ENCODE assay signal across 8 cellular contexts in genomic region chr10:60816624-60817023, GRCh38. TPM values are rescaled to one million over a fixed set of nuclear protein-coding genes. Genes with fewer than 3 reads are reported as not detected.
DNase-seq lines count a peak whose midpoint lies in the region; ATAC-seq, FAIRE-seq and TF ChIP-seq lines count a peak whose summit lies in the region.

No MANE protein-coding gene starts in this region.

- H3K4me1 ChIP-seq in SK-N-SH (ENCODE audit: control insufficient read depth in 1 of 2, insufficient read depth in 2 of 2, low read depth in 1 of 2, low read length in 1 of 2) (peaks cover 2 to 32% of the 10 kb centered on the region in 2 experiments), HepG2 (ENCODE audit: insufficient read depth, low read length) (no peaks in the 10 kb centered on the region), thyroid gland (peaks cover 0 to 5% of the 10 kb centered on the region in 2 donors)

- TF ChIP-seq RAD21 in SK-N-SH (IDR thresholded peaks at IDR 0.05; ENCODE audit: low read length) (peak; percentile 96), HepG2 (CRISPR knock-in tag; IDR thresholded peaks at IDR 0.05) (peak; percentile 52)

- peak overlapping the region; percentile 57 for H3K4me3 Mint-ChIP-seq in dendritic cell treated with granulocyte-macrophage colony-stimulating factor and Interleukin-4, amounts not matched to agents 40 ng/mL and 50 ng/mL, for 4 days

- no peak overlapping the region for H3K9ac ChIP-seq in SK-N-SH
- H3K9ac ChIP-seq in HepG2 (ENCODE audit: insufficient read depth, low read depth, low read length): no peak overlapping the region

- no peaks in the 10 kb centered on the region for H3K9me3 Mint-ChIP-seq in dendritic cell treated with granulocyte-macrophage colony-stimulating factor and Interleukin-4, amounts not matched to agents 40 ng/mL and 50 ng/mL, for 4 days

- no peaks in the 10 kb centered on the region for H3K36me3 Mint-ChIP-seq in dendritic cell treated with granulocyte-macrophage colony-stimulating factor and Interleukin-4, amounts not matched to agents 40 ng/mL and 50 ng/mL, for 4 days (ENCODE audit: low read depth)

- TF ChIP-seq POLR2A in HepG2 (IDR thresholded peaks at IDR 0.05; ENCODE audit: insufficient read depth in 1 of 2, low read depth in 2 of 2, low read length in 2 of 2) (no peak), thyroid gland (IDR thresholded peaks at IDR 0.05) (no peak)

- peaks cover 6% of the 10 kb centered on the region for H3F3A ChIP-seq in SK-N-SH (replicated peaks; ENCODE audit: insufficient read depth)

- CTCF ChIA-PET in AG04449 (lab: Yijun Ruan, JAX): interaction anchor here (0.6 to 4.9 kb wide), 8 partner anchors 132 to 916 kb away, joined by 3 to 41 read pairs (median 3); no protein-coding TSS in a partner anchor
- CTCF ChIA-PET in SK-N-SH (lab: Yijun Ruan, JAX): interaction anchor here (0.6 to 3.7 kb wide), 18 partner anchors 8 to 1422 kb away, joined by 3 to 25 read pairs (median 4); no protein-coding TSS in a partner anchor
- CTCF ChIA-PET in HepG2 (lab: Yijun Ruan, JAX; ENCODE audit: low intra/inter-chr PET ratio, low total read pairs): interaction anchor here (1.2 to 2.8 kb wide), 3 partner anchors 148 to 469 kb away, joined by 6 to 26 read pairs (median 9); no protein-coding TSS in a partner anchor

- peak; percentile 66 for DNase-seq in AG04449 (ENCODE audit: low read depth, low spot score)
- DNase-seq in GM06990 (ENCODE audit: extremely low read depth, insufficient read length): peak; percentile 12
- peak; percentile 73 for DNase-seq in HCEC 1CT
- peak; percentile 82 for DNase-seq in M059J (ENCODE audit: low read depth)
- peak; percentile 68 for DNase-seq in SK-N-SH
- DNase-seq in HepG2 (ENCODE audit: low spot score): peak; percentile 71
- peak; percentile 42 to 43 for DNase-seq in thyroid gland

- in situ Hi-C loops in HepG2 (cut with HindIII; ENCODE audit: extremely low pct_ligation_motif_present, low pct_unique_long_range_greater_than_20kb): loop anchor here (10.0 to 25.0 kb wide), 2 partner anchors 796 to 918 kb away; no protein-coding TSS in a partner anchor

- TF ChIP-seq CTCF in AG04449 (IDR thresholded peaks at IDR 0.05; ENCODE audit: insufficient read depth, low read length, missing control alignments) (peak; percentile 69), GM06990 (IDR thresholded peaks at IDR 0.05; ENCODE audit: insufficient read depth, low read length, poor library complexity, severe bottlenecking) (peak; percentile 78), SK-N-SH (IDR thresholded peaks at IDR 0.05) (peak; percentile 89), HepG2 (CRISPR knock-in tag; IDR thresholded peaks at IDR 0.05) (peak; percentile 86), thyroid gland (IDR thresholded peaks at IDR 0.05) (peak; percentile 48 to 90 (median 78))

- H3K27me3 Mint-ChIP-seq in dendritic cell treated with granulocyte-macrophage colony-stimulating factor and Interleukin-4, amounts not matched to agents 40 ng/mL and 50 ng/mL, for 4 days: peaks cover 2% of the 10 kb centered on the region

- no peaks in the 10 kb centered on the region for H3K9me2 ChIP-seq in SK-N-SH

- peaks cover 22% of the 10 kb centered on the region for H3K4me1 Mint-ChIP-seq in dendritic cell treated with granulocyte-macrophage colony-stimulating factor and Interleukin-4, amounts not matched to agents 40 ng/mL and 50 ng/mL, for 4 days (ENCODE audit: low read depth)

- WGBS in SK-N-SH (ENCODE audit: low lambda C conversion rate): 23% methylated on average over 3 of the region's 3 CpGs
- WGBS in HepG2 (ENCODE audit: low lambda C conversion rate): 33% methylated on average over 3 of the region's 3 CpGs
- WGBS in thyroid gland, 2 donors: 18 to 21% methylated on average over 3 of the region's 3 CpGs

- H3K27ac ChIP-seq in SK-N-SH (ENCODE audit: low read depth in 2 of 2, low read length in 1 of 2) (peak overlapping the region in 1 of 2 experiments; percentile 88; a peak in 3 of 4 replicates), HepG2 (ENCODE audit: extremely low read length, insufficient read depth, low read length) (no peak overlapping the region), thyroid gland (no peak overlapping the region)

- no TSS peak for BruUV-seq in HepG2 (replicated peaks; lab: Mats Ljungman, UMichigan)

- peak; percentile 89 for ATAC-seq in HepG2

- H3K9me3 ChIP-seq in SK-N-SH (no peaks in the 10 kb centered on the region), HepG2 (ENCODE audit: low read length) (no peaks in the 10 kb centered on the region), thyroid gland (no peaks in the 10 kb centered on the region)

- H3K79me2 ChIP-seq in SK-N-SH (ENCODE audit: insufficient read depth) (no peaks in the 10 kb centered on the region), HepG2 (ENCODE audit: insufficient read depth, low read length) (no peaks in the 10 kb centered on the region)

- peak overlapping the region; percentile 82 for H3K27ac Mint-ChIP-seq in dendritic cell treated with granulocyte-macrophage colony-stimulating factor and Interleukin-4, amounts not matched to agents 40 ng/mL and 50 ng/mL, for 4 days

- intact Hi-C loops in dendritic cell treated with granulocyte-macrophage colony-stimulating factor and Interleukin-4, amounts not matched to agents 40 ng/mL and 50 ng/mL, for 4 days (cut with micrococcal nuclease): loop anchor here (1.0 to 5.0 kb wide), 5 partner anchors 148 to 916 kb away; no protein-coding TSS in a partner anchor
- intact Hi-C loops in HepG2 (cut with micrococcal nuclease; ENCODE audit: unreplicated experiment): loop anchor here (1.0 to 10.0 kb wide), 5 partner anchors 148 to 1018 kb away; no protein-coding TSS in a partner anchor
- intact Hi-C loops in thyroid gland (cut with DNase I): loop anchor here (5.0 kb wide), 2 partner anchors 151 to 466 kb away; no protein-coding TSS in a partner anchor

- H2AFZ ChIP-seq in SK-N-SH (ENCODE audit: low read depth) (no peak overlapping the region), HepG2 (ENCODE audit: low read length) (no peak overlapping the region)

- H4K20me1 ChIP-seq in SK-N-SH (ENCODE audit: insufficient read depth): no peaks in the 10 kb centered on the region
- H4K20me1 ChIP-seq in HepG2 (ENCODE audit: insufficient read depth, low read length): no peaks in the 10 kb centered on the region

- H3K27me3 ChIP-seq in GM06990 (replicated peaks; ENCODE audit: control insufficient read depth, insufficient read depth, low read length) (no peaks in the 10 kb centered on the region), SK-N-SH (ENCODE audit: insufficient read depth) (no peaks in the 10 kb centered on the region), HepG2 (ENCODE audit: control insufficient read depth in 1 of 2, insufficient read depth in 2 of 2, low read length in 2 of 2) (no peaks in the 10 kb centered on the region), thyroid gland (no peaks in the 10 kb centered on the region)

- POLR2A ChIA-PET in AG04449 (lab: Yijun Ruan, JAX): no interaction called here
- POLR2A ChIA-PET in SK-N-SH (lab: Yijun Ruan, JAX): interaction anchor here (0.7 kb wide), 1 partner anchor 135 kb away, joined by 4 read pairs; no protein-coding TSS in a partner anchor
- POLR2A ChIA-PET in HepG2 (lab: Yijun Ruan, JAX): no interaction called here

- TF ChIP-seq EP300 in SK-N-SH (IDR thresholded peaks at IDR 0.05; ENCODE audit: borderline replicate concordance in 1 of 2, low read depth in 1 of 2, low read length in 1 of 2) (peak in 1 of 2 experiments; percentile 35; a peak in 1 of 4 replicates), HepG2 (IDR thresholded peaks at IDR 0.05; ENCODE audit: low read depth in 2 of 2, low read length in 2 of 2) (no peak), HepG2 (CRISPR knock-in tag; IDR thresholded peaks at IDR 0.05; ENCODE audit: borderline replicate concordance) (no peak)

- H3K4me2 ChIP-seq in SK-N-SH: 0 out of 2 replicates have a peak overlapping the region, but pooled peaks have one; percentile 37
- H3K4me2 ChIP-seq in HepG2 (ENCODE audit: low read depth, low read length): no peak overlapping the region

- H3K36me3 ChIP-seq in GM06990 (ENCODE audit: control insufficient read depth, insufficient read depth, low read length): no peaks in the 10 kb centered on the region
- H3K36me3 ChIP-seq in SK-N-SH (replicated peaks in 1 of 2; ENCODE audit: control insufficient read depth in 1 of 2, insufficient read depth in 2 of 2, low read length in 1 of 2): no peaks in the 10 kb centered on the region
- no peaks in the 10 kb centered on the region for H3K36me3 ChIP-seq in HepG2 (replicated peaks in 1 of 2; ENCODE audit: control insufficient read depth in 1 of 2, insufficient read depth in 2 of 2, low read length in 2 of 2)
- no peaks in the 10 kb centered on the region for H3K36me3 ChIP-seq in thyroid gland

- no peak overlapping the region for H3K4me3 ChIP-seq in AG04449 (ENCODE audit: low read depth, low read length)
- no peak overlapping the region for H3K4me3 ChIP-seq in GM06990 (replicated peaks; ENCODE audit: low read depth, low read length)
- no peak overlapping the region for H3K4me3 ChIP-seq in SK-N-SH (ENCODE audit: low read depth in 2 of 2, low read length in 1 of 2)
- H3K4me3 ChIP-seq in HepG2 (replicated peaks in 1 of 3; ENCODE audit: insufficient read depth in 1 of 3, low read depth in 2 of 3, low read length in 3 of 3): no peak overlapping the region
- H3K4me3 ChIP-seq in thyroid gland (replicated peaks in 1 of 3): no peak overlapping the region

- peak; percentile 72 for FAIRE-seq in HepG2 (lab: Jason Lieb, UNC)

RNA-seq across cellular contexts. Expression of gene CDK1, which starts 38.3 kb away (rescaled TPM):
- total RNA-seq in M059J (2014; rRNA removed; shearing (Covaris generic)): 151 and 191 TPM in 2 replicates
- polyA plus RNA-seq in SK-N-SH (2012; rRNA removed): 20.8 and 22.3 TPM in 2 replicates
- polyA plus RNA-seq in SK-N-SH (2012; cell fraction: cytosol; rRNA removed): 30.9 and 34.5 TPM in 2 replicates
- polyA plus RNA-seq in SK-N-SH (2012; cell fraction: nucleus; rRNA removed): 9.5 and 24.2 TPM in 2 replicates
- 132 and 221 TPM in 2 replicates for total RNA-seq in HepG2 (2016; rRNA removed; fragmentation: Illumina TruSeq; extraction: Trizol)
- 25.7 and 32.5 TPM in 2 replicates for total RNA-seq in HepG2 (2016; cell fraction: cytosol; rRNA removed; fragmentation: Illumina TruSeq; extraction: Trizol; ENCODE audit: low read depth)
- total RNA-seq in HepG2 (2016; cell fraction: insoluble cytoplasmic fraction; rRNA removed; fragmentation: Illumina TruSeq; extraction: Trizol): 132 and 217 TPM in 2 replicates
- total RNA-seq in HepG2 (2016; cell fraction: membrane; rRNA removed; fragmentation: Illumina TruSeq; extraction: Trizol): 45.2 and 55.5 TPM in 2 replicates
- 113 and 116 TPM in 2 replicates for total RNA-seq in HepG2 (2016; cell fraction: nucleus; rRNA removed; fragmentation: Illumina TruSeq; extraction: Trizol)
- polyA plus RNA-seq in HepG2 (2011; rRNA removed): 23.1 and 42.6 TPM in 2 replicates
- 12.9 and 15.9 TPM in 2 replicates for polyA plus RNA-seq in HepG2 (2011; cell fraction: cytosol; rRNA removed)
- 23.4 and 24.8 TPM in 2 replicates for polyA plus RNA-seq in HepG2 (2011; cell fraction: nucleus; rRNA removed)
- 20.0 and 41.3 TPM in 2 replicates for polyA plus RNA-seq in HepG2 (2012)
- 7.5 and 9.0 TPM in 2 replicates for polyA plus RNA-seq in HepG2 (2016; cell fraction: cytosol; fragmentation: Illumina TruSeq; extraction: Trizol; ENCODE audit: low read depth)
- 154 and 181 TPM in 2 replicates for polyA plus RNA-seq in HepG2 (2016; cell fraction: insoluble cytoplasmic fraction; fragmentation: Illumina TruSeq; extraction: Trizol; ENCODE audit: low read depth)
- polyA plus RNA-seq in HepG2 (2016; cell fraction: membrane; fragmentation: Illumina TruSeq; extraction: Trizol; ENCODE audit: low read depth): 17.0 and 17.2 TPM in 2 replicates
- polyA plus RNA-seq in HepG2 (2016; cell fraction: nucleus; fragmentation: Illumina TruSeq; extraction: Trizol; ENCODE audit: insufficient read depth, low read depth): 177 and 183 TPM in 2 replicates
- polyA minus RNA-seq in HepG2 (2011; rRNA and poly(A)+ RNA removed; ENCODE audit: low replicate concordance): 6.0 and 23.9 TPM in 2 replicates
- polyA minus RNA-seq in HepG2 (2011; cell fraction: cytosol; rRNA and poly(A)+ RNA removed): 9.6 and 14.5 TPM in 2 replicates
- 33.8 and 62.3 TPM in 2 replicates for polyA minus RNA-seq in HepG2 (2011; cell fraction: nucleus; rRNA and poly(A)+ RNA removed)
- total RNA-seq in thyroid gland: 1 to 10 TPM; 1.8 to 5.9 (median 3.2) TPM

Comparison
In these comparisons a context has a peak if more than half of its experiments do, and no peak if none do; other contexts are left out.
1. DNase-seq: peak in every context shown above with its lines; median percentile 82 in M059J; 73 in HCEC 1CT; 71 in HepG2; 68 in SK-N-SH; 66 in AG04449; 42 in thyroid gland; 12 in GM06990.